In the genomic region with DNA sequence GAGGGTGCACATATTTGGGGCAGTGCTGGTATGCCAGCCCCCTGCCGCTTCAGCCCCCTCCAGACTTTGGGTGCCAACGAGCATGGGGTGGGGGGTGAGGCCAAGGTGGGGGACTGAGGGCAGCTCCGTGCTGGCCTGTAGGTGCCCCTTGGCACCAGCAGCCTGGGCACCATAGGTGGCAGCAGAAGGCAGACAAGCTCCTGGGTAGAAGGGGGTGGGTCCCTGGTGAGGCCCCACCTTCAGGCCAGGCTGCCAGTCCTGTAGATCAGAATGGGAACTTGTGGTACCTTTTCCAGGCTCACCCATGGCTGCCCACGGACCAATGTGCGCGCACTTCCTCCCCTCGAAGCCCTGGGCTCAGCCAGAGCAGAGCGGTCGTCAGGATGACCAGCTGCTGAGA, we compare ENCODE assay signal across 23 cellular contexts. TPM values are rescaled to one million over a fixed set of nuclear protein-coding genes. Genes with fewer than 3 reads are reported as not detected.
"Had no signal": no experiment of that assay in that cellular context is flagged by ENCODE, and none has a peak within 500 bp of the region (broad histone marks: within the 10 kb centered on the region; RNA-seq: fewer than 3 reads in every experiment).

No MANE protein-coding gene starts in this region.

- H3K4me1 ChIP-seq: adrenal gland, breast epithelium had no signal

- DNase-seq: activated CD4-positive, alpha-beta memory T cell treated with anti-CD3 and anti-CD28 coated beads, Interleukin-2, amount 10 ng/mL, durations not matched to agents 7 days and 5 days; activated CD4-positive, alpha-beta T cell treated with anti-CD3 and anti-CD28 coated beads for 36 hours; activated CD4-positive, alpha-beta T cell treated with anti-CD3 and anti-CD28 coated beads, Interleukin-2, amount 50 U/mL, for 1 hour; activated gamma-delta T cell; activated naive CD4-positive, alpha-beta T cell treated with anti-CD3 and anti-CD28 coated beads, Interleukin-2, amount 10 ng/mL, durations not matched to agents 7 days and 5 days; activated naive CD8-positive, alpha-beta T cell treated with anti-CD3 and anti-CD28 coated beads, Interleukin-2, amount 10 ng/mL, durations not matched to agents 7 days and 5 days; activated T-cell treated with anti-CD3 and anti-CD28 coated beads for 4 hours; activated T-cell treated with anti-CD3 and anti-CD28 coated beads, Interleukin-2, amount 50 U/mL, for 48 hours; central memory CD4-positive, alpha-beta T cell; NCI-H1694; T-helper 1 cell; WERI-Rb-1 had no signal

- H3K4me2 ChIP-seq: KMS-11 had no signal

- ATAC-seq: activated CD4-positive, alpha-beta T cell treated with anti-CD3 and anti-CD28 coated beads for 36 hours; activated T-helper 17 cell treated with anti-CD3 and anti-CD28 coated beads, Interleukin-2, amount 50 U/mL, for 72 hours; PC-3 had no signal

- H3K27me3 ChIP-seq: adrenal gland, breast epithelium had no signal

- H3K36me3 ChIP-seq: adrenal gland, breast epithelium, WERI-Rb-1 had no signal

- H3K9me3 ChIP-seq: adrenal gland, breast epithelium had no signal

- H3K4me3 ChIP-seq: adrenal gland, breast epithelium, SK-N-MC had no signal

- H3K27ac ChIP-seq: adrenal gland, breast epithelium, KMS-11, SK-N-MC, WERI-Rb-1 had no signal

- H3K9ac ChIP-seq: KMS-11 had no signal

RNA-seq across cellular contexts. Expression of a gene that starts 16.1 kb away (rescaled TPM):
- total RNA-seq: activated CD4-positive, alpha-beta memory T cell treated with anti-CD3 and anti-CD28 coated beads, Interleukin-2, amount 10 ng/mL, durations not matched to agents 7 days and 5 days; activated CD4-positive, alpha-beta T cell treated with anti-CD3 and anti-CD28 coated beads for 36 hours; activated CD8-positive, alpha-beta memory T cell treated with anti-CD3 and anti-CD28 coated beads for 36 hours; activated naive CD8-positive, alpha-beta T cell treated with anti-CD3 and anti-CD28 coated beads, Interleukin-2, amount 10 ng/mL, durations not matched to agents 7 days and 5 days; breast epithelium; chondrocyte; PC-3; T-helper 2 cell treated with Interferon-gamma antibody and Interleukin-4, amounts not matched to agents 100 ng/mL and 5 ng/mL, for 36 hours had no signal

RNA-seq across cellular contexts. Expression of a gene that starts 57.4 kb away (rescaled TPM):
- total RNA-seq: activated CD4-positive, alpha-beta memory T cell treated with anti-CD3 and anti-CD28 coated beads, Interleukin-2, amount 10 ng/mL, durations not matched to agents 7 days and 5 days; activated CD4-positive, alpha-beta T cell treated with anti-CD3 and anti-CD28 coated beads for 36 hours; activated CD8-positive, alpha-beta memory T cell treated with anti-CD3 and anti-CD28 coated beads for 36 hours; activated naive CD8-positive, alpha-beta T cell treated with anti-CD3 and anti-CD28 coated beads, Interleukin-2, amount 10 ng/mL, durations not matched to agents 7 days and 5 days; breast epithelium; chondrocyte; MCF 10A; Right ventricle myocardium inferior; T-helper 2 cell treated with Interferon-gamma antibody and Interleukin-4, amounts not matched to agents 100 ng/mL and 5 ng/mL, for 36 hours had no signal
